26 cellular contexts compared by ENCODE assay signal in genomic region chr3:30835667-30836066, GRCh38. TPM values are rescaled to one million over a fixed set of nuclear protein-coding genes. Genes with fewer than 3 reads are reported as not detected.
"Had no signal": no experiment of that assay in that cellular context is flagged by ENCODE, and none has a peak within 500 bp of the region (broad histone marks: within the 10 kb centered on the region; RNA-seq: fewer than 3 reads in every experiment).

No MANE protein-coding gene starts in this region.

- H3K9me3 Mint-ChIP-seq: activated CD8-positive, alpha-beta T cell treated with anti-CD3 and anti-CD28 coated beads for 36 hours; activated naive CD4-positive, alpha-beta T cell treated with anti-CD3 and anti-CD28 coated beads, Interleukin-2, amount 50 U/mL, for 24 hours; activated T-cell treated with anti-CD3 and anti-CD28 coated beads, Interleukin-2, amount 50 U/mL, for 72 hours had no signal

- H3K4me3 Mint-ChIP-seq: activated CD8-positive, alpha-beta T cell treated with anti-CD3 and anti-CD28 coated beads for 36 hours; activated naive CD4-positive, alpha-beta T cell treated with anti-CD3 and anti-CD28 coated beads, Interleukin-2, amount 50 U/mL, for 24 hours; activated T-cell treated with anti-CD3 and anti-CD28 coated beads, Interleukin-2, amount 50 U/mL, for 72 hours had no signal

- H3K36me3 Mint-ChIP-seq: activated naive CD4-positive, alpha-beta T cell treated with anti-CD3 and anti-CD28 coated beads, Interleukin-2, amount 50 U/mL, for 24 hours had no signal

- H3K27me3 Mint-ChIP-seq: activated naive CD4-positive, alpha-beta T cell treated with anti-CD3 and anti-CD28 coated beads, Interleukin-2, amount 50 U/mL, for 24 hours had no signal

- H3K27ac Mint-ChIP-seq: activated CD8-positive, alpha-beta T cell treated with anti-CD3 and anti-CD28 coated beads for 36 hours; activated naive CD4-positive, alpha-beta T cell treated with anti-CD3 and anti-CD28 coated beads, Interleukin-2, amount 50 U/mL, for 24 hours; activated T-cell treated with anti-CD3 and anti-CD28 coated beads, Interleukin-2, amount 50 U/mL, for 72 hours had no signal

- DNase-seq: activated CD4-positive, alpha-beta T cell treated with anti-CD3 and anti-CD28 coated beads for 4 hours; activated CD8-positive, alpha-beta memory T cell treated with anti-CD3 and anti-CD28 coated beads, Interleukin-2, amount 50 U/mL, for 4 hours; activated CD8-positive, alpha-beta T cell treated with anti-CD3 and anti-CD28 coated beads for 36 hours; activated naive CD4-positive, alpha-beta T cell; activated T-cell treated with anti-CD3 and anti-CD28 coated beads, Interleukin-2, amount 50 U/mL, for 72 hours; aorta; central memory CD4-positive, alpha-beta T cell; NCI-H1048; NCI-H146; NCI-H187 treated with DMSO at 0.1 percent for 48 hours; NCI-H2081 treated with DMSO at 0.1 percent for 48 hours; NCI-H2227 treated with DMSO at 0.1 percent for 48 hours; NCI-H526; NCI-H82; OCI-M1; Peyer's patch; Right ventricle myocardium superior; SJCRH30; SK-N-SH; T-helper 1 cell had no signal

- H3K4me1 ChIP-seq: breast epithelium, Peyer's patch, SJCRH30 had no signal

- ATAC-seq: activated CD8-positive, alpha-beta T cell treated with anti-CD3 and anti-CD28 coated beads for 36 hours; activated T-cell treated with anti-CD3 and anti-CD28 coated beads, Interleukin-2, amount 50 U/mL, for 72 hours had no signal

- H3K9ac ChIP-seq: SK-N-SH had no signal

- H3K4me3 ChIP-seq: breast epithelium, Peyer's patch, SJCRH30 had no signal

- H3K4me1 Mint-ChIP-seq: activated naive CD4-positive, alpha-beta T cell treated with anti-CD3 and anti-CD28 coated beads, Interleukin-2, amount 50 U/mL, for 24 hours had no signal

- H3K36me3 ChIP-seq: breast epithelium, Peyer's patch, SJCRH30 had no signal

- H3K27me3 ChIP-seq: breast epithelium, Peyer's patch, SJCRH30 had no signal

- H3K27ac ChIP-seq: breast epithelium, Peyer's patch, RWPE1, SJCRH30, VCaP had no signal

- H3K4me2 ChIP-seq: SK-N-SH had no signal

- H3K9me3 ChIP-seq: breast epithelium, Peyer's patch, SJCRH30, SK-N-SH had no signal

RNA-seq across cellular contexts. Expression of gene GADL1, which starts 58.8 kb away (rescaled TPM):
- total RNA-seq: activated CD8-positive, alpha-beta T cell treated with anti-CD3 and anti-CD28 coated beads for 36 hours; activated T-cell treated with anti-CD3 and anti-CD28 coated beads, Interleukin-2, amount 50 U/mL, for 72 hours; breast epithelium; NCI-H460; Peyer's patch; Right ventricle myocardium superior; T-helper 2 cell treated with Interferon-gamma antibody and Interleukin-4, amounts not matched to agents 100 ng/mL and 5 ng/mL, for 36 hours had no signal
- polyA plus RNA-seq: SK-N-SH had no signal
